Comparison of ENCODE assay signal across 1 cellular context in the genomic region with DNA sequence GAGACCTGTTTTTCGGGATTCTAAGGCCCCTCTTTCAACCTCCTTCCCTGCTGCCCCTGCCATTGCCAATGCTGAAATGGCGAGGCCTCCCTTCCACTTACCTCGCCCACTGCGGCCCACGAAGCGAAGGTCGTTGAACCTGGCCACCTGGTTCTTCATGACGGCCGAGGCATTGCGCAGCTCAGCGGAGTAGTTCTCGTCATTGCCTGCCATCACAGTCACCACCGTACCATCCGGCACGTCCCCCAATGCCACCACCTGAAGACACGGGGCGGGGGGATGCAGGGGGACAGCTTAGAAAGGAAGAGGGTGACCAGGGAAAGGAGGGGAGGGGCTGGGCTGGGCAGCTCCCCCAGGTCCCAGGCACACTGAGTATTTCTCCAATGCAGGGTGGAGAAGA.
TF ChIP-seq lines count a peak whose summit lies in the region.

No MANE protein-coding gene starts in this region.

TF ChIP-seq in H1, 55 proteins besides CTCF, POLR2A, EP300 and RAD21:
- TF ChIP-seq HDAC2 (IDR thresholded peaks at IDR 0.05; ENCODE audit: borderline replicate concordance in 1 of 2, low read depth in 2 of 2, low read length in 2 of 2) (no peak), YY1 (IDR thresholded peaks at IDR 0.05; ENCODE audit: low read depth, low read length) (no peak), EZH2 (IDR thresholded peaks at IDR 0.05; ENCODE audit: low read depth, low read length, severe bottlenecking) (peak; percentile 57), SUZ12 (IDR thresholded peaks at IDR 0.05; ENCODE audit: low read length) (peak; percentile 64; the same call in 1 of the 2 replicates), CBX5 (IDR thresholded peaks at IDR 0.05; ENCODE audit: low read depth, low read length) (no peak)
- TF ChIP-seq, protein P1, sequence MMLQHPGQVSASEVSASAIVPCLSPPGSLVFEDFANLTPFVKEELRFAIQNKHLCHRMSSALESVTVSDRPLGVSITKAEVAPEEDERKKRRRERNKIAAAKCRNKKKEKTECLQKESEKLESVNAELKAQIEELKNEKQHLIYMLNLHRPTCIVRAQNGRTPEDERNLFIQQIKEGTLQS (IDR thresholded peaks at IDR 0.05; ENCODE audit: insufficient read depth, low read depth, low read length): no peak
